In genomic region chr18:45962461-45962860, GRCh38 we compare ENCODE assay signal across 1 cellular context.
TF ChIP-seq lines count a peak whose summit lies in the region.

No MANE protein-coding gene starts in this region.

TF ChIP-seq in K562, 482 proteins besides CTCF, POLR2A, EP300 and RAD21 (continued from another document):
- TF ChIP-seq REST (CRISPR knock-in tag; IDR thresholded peaks at IDR 0.05; ENCODE audit: low read depth): no peak
- TF ChIP-seq, protein P1, sequence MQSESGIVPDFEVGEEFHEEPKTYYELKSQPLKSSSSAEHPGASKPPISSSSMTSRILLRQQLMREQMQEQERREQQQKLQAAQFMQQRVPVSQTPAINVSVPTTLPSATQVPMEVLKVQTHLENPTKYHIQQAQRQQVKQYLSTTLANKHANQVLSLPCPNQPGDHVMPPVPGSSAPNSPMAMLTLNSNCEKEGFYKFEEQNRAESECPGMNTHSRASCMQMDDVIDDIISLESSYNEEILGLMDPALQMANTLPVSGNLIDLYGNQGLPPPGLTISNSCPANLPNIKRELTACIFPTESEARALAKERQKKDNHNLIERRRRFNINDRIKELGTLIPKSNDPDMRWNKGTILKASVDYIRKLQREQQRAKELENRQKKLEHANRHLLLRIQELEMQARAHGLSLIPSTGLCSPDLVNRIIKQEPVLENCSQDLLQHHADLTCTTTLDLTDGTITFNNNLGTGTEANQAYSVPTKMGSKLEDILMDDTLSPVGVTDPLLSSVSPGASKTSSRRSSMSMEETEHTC (IDR thresholded peaks at IDR 0.05): peak; percentile 59
- TF ChIP-seq ZFP36 (IDR thresholded peaks at IDR 0.05; ENCODE audit: low read depth, low read length, partially characterized antibody): no peak
- TF ChIP-seq TEAD1 (CRISPR knock-in tag; IDR thresholded peaks at IDR 0.05): peak in 1 of 2 experiments; percentile 88; a peak in 2 of 4 replicates
- TF ChIP-seq NONO (IDR thresholded peaks at IDR 0.05; ENCODE audit: low read depth in 2 of 2, low read length in 1 of 2): no peak
- TF ChIP-seq ARID3A (IDR thresholded peaks at IDR 0.05; ENCODE audit: borderline replicate concordance, low read depth, low read length): no peak
- no peak for TF ChIP-seq NCOA2 (IDR thresholded peaks at IDR 0.05; ENCODE audit: partially characterized antibody in 2 of 2)
- TF ChIP-seq, protein P2, sequence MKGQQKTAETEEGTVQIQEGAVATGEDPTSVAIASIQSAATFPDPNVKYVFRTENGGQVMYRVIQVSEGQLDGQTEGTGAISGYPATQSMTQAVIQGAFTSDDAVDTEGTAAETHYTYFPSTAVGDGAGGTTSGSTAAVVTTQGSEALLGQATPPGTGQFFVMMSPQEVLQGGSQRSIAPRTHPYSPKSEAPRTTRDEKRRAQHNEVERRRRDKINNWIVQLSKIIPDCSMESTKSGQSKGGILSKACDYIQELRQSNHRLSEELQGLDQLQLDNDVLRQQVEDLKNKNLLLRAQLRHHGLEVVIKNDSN (CRISPR knock-in tag; IDR thresholded peaks at IDR 0.05): no peak; the same call in 1 of the 2 replicates
- TF ChIP-seq MEIS2 (IDR thresholded peaks at IDR 0.05; ENCODE audit: partially characterized antibody): no peak
- TF ChIP-seq ZFX (CRISPR knock-in tag; IDR thresholded peaks at IDR 0.05): no peak
- TF ChIP-seq ADNP (tag; IDR thresholded peaks at IDR 0.05): no peak
- no peak for TF ChIP-seq WHSC1 (IDR thresholded peaks at IDR 0.05; ENCODE audit: low read length)
- TF ChIP-seq, protein P3, sequence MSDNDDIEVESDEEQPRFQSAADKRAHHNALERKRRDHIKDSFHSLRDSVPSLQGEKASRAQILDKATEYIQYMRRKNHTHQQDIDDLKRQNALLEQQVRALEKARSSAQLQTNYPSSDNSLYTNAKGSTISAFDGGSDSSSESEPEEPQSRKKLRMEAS (CRISPR knock-in tag; IDR thresholded peaks at IDR 0.05): no peak
- TF ChIP-seq FOXJ2 (tag; IDR thresholded peaks at IDR 0.05): no peak
- TF ChIP-seq TAF9B (IDR thresholded peaks at IDR 0.05; ENCODE audit: partially characterized antibody): no peak
- TF ChIP-seq ILK (tag; IDR thresholded peaks at IDR 0.05; ENCODE audit: borderline replicate concordance, low read depth): no peak
- TF ChIP-seq PHB2 (IDR thresholded peaks at IDR 0.05; ENCODE audit: low read depth): no peak
- TF ChIP-seq DNMT1 (IDR thresholded peaks at IDR 0.05): no peak
- TF ChIP-seq SMC3 (conservative IDR thresholded peaks at IDR 0.05; ENCODE audit: insufficient read depth, low read depth, low read length): no peak
- TF ChIP-seq CAMTA2 (CRISPR knock-in tag; conservative IDR thresholded peaks at IDR 0.05): no peak
- TF ChIP-seq SREBF2 (CRISPR knock-in tag; IDR thresholded peaks at IDR 0.05): no peak
- TF ChIP-seq ZNF324 (CRISPR knock-in tag; IDR thresholded peaks at IDR 0.05): no peak
- TF ChIP-seq ZBTB1 (CRISPR knock-in tag; IDR thresholded peaks at IDR 0.05; ENCODE audit: borderline replicate concordance, low read depth): no peak
- no peak for TF ChIP-seq MEF2D (tag; conservative IDR thresholded peaks at IDR 0.05; ENCODE audit: low read depth)
- TF ChIP-seq CXXC5 (CRISPR knock-in tag; IDR thresholded peaks at IDR 0.05): no peak
- 0 out of 2 replicates have a peak, but pooled peaks have one; percentile 19 for TF ChIP-seq BHLHE40 (IDR thresholded peaks at IDR 0.05; ENCODE audit: low read length)
- no peak for TF ChIP-seq IFI16 (CRISPR knock-in tag; IDR thresholded peaks at IDR 0.05)
- TF ChIP-seq RHOXF2B (CRISPR knock-in tag; conservative IDR thresholded peaks at IDR 0.05): no peak
- no peak for TF ChIP-seq CBFB (CRISPR knock-in tag; IDR thresholded peaks at IDR 0.05)
- peak; percentile 43; the same call in 1 of the 2 replicates for TF ChIP-seq ESRRA (IDR thresholded peaks at IDR 0.05; ENCODE audit: borderline replicate concordance, low read depth)
- no peak for TF ChIP-seq POLR2G (IDR thresholded peaks at IDR 0.05; ENCODE audit: low read depth, low read length)
- no peak for TF ChIP-seq PTRF (tag; IDR thresholded peaks at IDR 0.05)
- TF ChIP-seq PHF21A (IDR thresholded peaks at IDR 0.05; ENCODE audit: borderline replicate concordance, low read depth): no peak
- TF ChIP-seq, protein P4, sequence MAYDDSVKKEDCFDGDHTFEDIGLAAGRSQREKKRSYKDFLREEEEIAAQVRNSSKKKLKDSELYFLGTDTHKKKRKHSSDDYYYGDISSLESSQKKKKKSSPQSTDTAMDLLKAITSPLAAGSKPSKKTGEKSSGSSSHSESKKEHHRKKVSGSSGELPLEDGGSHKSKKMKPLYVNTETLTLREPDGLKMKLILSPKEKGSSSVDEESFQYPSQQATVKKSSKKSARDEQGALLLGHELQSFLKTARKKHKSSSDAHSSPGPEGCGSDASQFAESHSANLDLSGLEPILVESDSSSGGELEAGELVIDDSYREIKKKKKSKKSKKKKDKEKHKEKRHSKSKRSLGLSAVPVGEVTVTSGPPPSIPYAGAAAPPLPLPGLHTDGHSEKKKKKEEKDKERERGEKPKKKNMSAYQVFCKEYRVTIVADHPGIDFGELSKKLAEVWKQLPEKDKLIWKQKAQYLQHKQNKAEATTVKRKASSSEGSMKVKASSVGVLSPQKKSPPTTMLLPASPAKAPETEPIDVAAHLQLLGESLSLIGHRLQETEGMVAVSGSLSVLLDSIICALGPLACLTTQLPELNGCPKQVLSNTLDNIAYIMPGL (CRISPR knock-in tag; IDR thresholded peaks at IDR 0.05): no peak
- TF ChIP-seq, protein P5, sequence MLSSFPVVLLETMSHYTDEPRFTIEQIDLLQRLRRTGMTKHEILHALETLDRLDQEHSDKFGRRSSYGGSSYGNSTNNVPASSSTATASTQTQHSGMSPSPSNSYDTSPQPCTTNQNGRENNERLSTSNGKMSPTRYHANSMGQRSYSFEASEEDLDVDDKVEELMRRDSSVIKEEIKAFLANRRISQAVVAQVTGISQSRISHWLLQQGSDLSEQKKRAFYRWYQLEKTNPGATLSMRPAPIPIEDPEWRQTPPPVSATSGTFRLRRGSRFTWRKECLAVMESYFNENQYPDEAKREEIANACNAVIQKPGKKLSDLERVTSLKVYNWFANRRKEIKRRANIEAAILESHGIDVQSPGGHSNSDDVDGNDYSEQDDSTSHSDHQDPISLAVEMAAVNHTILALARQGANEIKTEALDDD (IDR thresholded peaks at IDR 0.05): peak; percentile 66
- TF ChIP-seq ZNF217 (CRISPR knock-in tag; IDR thresholded peaks at IDR 0.05): no peak
- TF ChIP-seq FOSL1 (tag; conservative IDR thresholded peaks at IDR 0.05): 0 out of 2 replicates have a peak, but pooled peaks have one; percentile 21
- no peak for TF ChIP-seq RFX5 (IDR thresholded peaks at IDR 0.05; ENCODE audit: low read depth, low read length)
- no peak for TF ChIP-seq TOE1 (IDR thresholded peaks at IDR 0.05; ENCODE audit: borderline replicate concordance)
- no peak for TF ChIP-seq TOE1 (CRISPR knock-in tag; IDR thresholded peaks at IDR 0.05; ENCODE audit: borderline replicate concordance, low read depth)
- TF ChIP-seq RCOR1 (IDR thresholded peaks at IDR 0.05; ENCODE audit: borderline replicate concordance in 1 of 2, low read depth in 2 of 2, low read length in 2 of 2): no peak
- TF ChIP-seq, protein P6, sequence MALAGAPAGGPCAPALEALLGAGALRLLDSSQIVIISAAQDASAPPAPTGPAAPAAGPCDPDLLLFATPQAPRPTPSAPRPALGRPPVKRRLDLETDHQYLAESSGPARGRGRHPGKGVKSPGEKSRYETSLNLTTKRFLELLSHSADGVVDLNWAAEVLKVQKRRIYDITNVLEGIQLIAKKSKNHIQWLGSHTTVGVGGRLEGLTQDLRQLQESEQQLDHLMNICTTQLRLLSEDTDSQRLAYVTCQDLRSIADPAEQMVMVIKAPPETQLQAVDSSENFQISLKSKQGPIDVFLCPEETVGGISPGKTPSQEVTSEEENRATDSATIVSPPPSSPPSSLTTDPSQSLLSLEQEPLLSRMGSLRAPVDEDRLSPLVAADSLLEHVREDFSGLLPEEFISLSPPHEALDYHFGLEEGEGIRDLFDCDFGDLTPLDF (CRISPR knock-in tag; IDR thresholded peaks at IDR 0.05): no peak
